Comparison of ENCODE assay signal across 27 cellular contexts in the genomic region with DNA sequence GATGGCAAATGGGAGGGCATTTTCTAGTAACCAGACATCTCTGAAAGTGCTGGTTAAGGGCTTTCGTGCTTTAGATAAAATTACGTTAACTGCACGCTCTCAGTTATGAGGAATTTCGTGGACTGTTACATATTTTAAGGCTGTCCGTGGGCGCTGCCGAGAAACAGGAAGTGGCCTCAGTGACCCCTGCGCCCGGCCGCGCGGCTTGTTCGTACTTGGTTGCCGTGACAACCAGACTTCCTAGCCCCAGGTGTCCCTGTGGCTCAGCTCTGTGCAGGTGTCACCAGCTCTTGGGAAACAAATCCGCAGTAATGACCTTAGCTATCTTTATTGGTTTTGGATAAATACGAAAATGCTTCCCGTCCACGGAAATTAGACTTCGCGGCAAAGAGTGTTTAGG. TPM values are rescaled to one million over a fixed set of nuclear protein-coding genes. Genes with fewer than 3 reads are reported as not detected.
A peak's percentile ranks its signal among the peaks of the same experiment; 100 is the strongest.
DNase-seq lines count a peak whose midpoint lies in the region; ATAC-seq, FAIRE-seq and TF ChIP-seq lines count a peak whose summit lies in the region.
"Had no signal": no experiment of that assay in that cellular context is flagged by ENCODE, and none has a peak within 500 bp of the region (broad histone marks: within the 10 kb centered on the region; RNA-seq: fewer than 3 reads in every experiment).

No MANE protein-coding gene starts in this region.

- no peak overlapping the region for H2AFZ ChIP-seq in smooth muscle cell (ENCODE audit: low read depth)

- no peak overlapping the region for H3K9ac ChIP-seq in smooth muscle cell (ENCODE audit: low read depth)

- H3K4me3 ChIP-seq in pancreas = no peak overlapping the region
- H3K4me3 ChIP-seq in smooth muscle cell = no peak overlapping the region
- H3K4me3 ChIP-seq: breast epithelium, psoas muscle, SK-N-MC, spleen, thoracic aorta had no signal

- H3K9me3 ChIP-seq in pancreas = no peaks in the 10 kb centered on the region
- H3K9me3 ChIP-seq in smooth muscle cell (replicated peaks; ENCODE audit: low read depth) = no peaks in the 10 kb centered on the region
- H3K9me3 ChIP-seq: breast epithelium, psoas muscle, thoracic aorta had no signal

- peaks cover 15% of the 10 kb centered on the region for H3F3A ChIP-seq in smooth muscle cell (ENCODE audit: low read depth)

- peaks cover 8% of the 10 kb centered on the region for H3K27me3 Mint-ChIP-seq in glutamatergic neuron (ENCODE audit: unreplicated experiment)
- no peaks in the 10 kb centered on the region for H3K27me3 Mint-ChIP-seq in activated T-helper 1 cell treated with anti-CD3 and anti-CD28 coated beads, Interleukin-12 subunit alpha, Interleukin-12 subunit beta, Interleukin-2, Interleukin-4 antibody, amounts not matched to agents 30 ng/mL and 10 ng/mL and 1 ng/mL, durations not matched to agents 14 hours and 24 hours and 36 hours (ENCODE audit: insufficient read depth)
- H3K27me3 Mint-ChIP-seq: activated CD4-positive, alpha-beta memory T cell treated with anti-CD3 and anti-CD28 coated beads, Interleukin-2, amount 10 ng/mL, durations not matched to agents 7 days and 5 days; dendritic cell treated with granulocyte-macrophage colony-stimulating factor and Interleukin-4, amounts not matched to agents 40 ng/mL and 50 ng/mL, for 4 days; naive thymus-derived CD4-positive, alpha-beta T cell; T-helper 17 cell had no signal

- TF ChIP-seq CTCF in glutamatergic neuron (IDR thresholded peaks at IDR 0.05; ENCODE audit: partially characterized antibody, unreplicated experiment) = no peak
- no peak for TF ChIP-seq CTCF in pancreas (IDR thresholded peaks at IDR 0.05)
- no peak for TF ChIP-seq CTCF in smooth muscle cell (IDR thresholded peaks at IDR 0.05; ENCODE audit: borderline replicate concordance, insufficient read depth, poor library complexity, severe bottlenecking)

- H3K4me1 ChIP-seq in pancreas = peaks cover 0 to 4% (median 0%) of the 10 kb centered on the region in 3 donors
- peaks cover 6% of the 10 kb centered on the region for H3K4me1 ChIP-seq in smooth muscle cell (ENCODE audit: low read depth)
- H3K4me1 ChIP-seq: breast epithelium, psoas muscle had no signal

- H4K20me1 ChIP-seq in smooth muscle cell (ENCODE audit: low read depth) = no peaks in the 10 kb centered on the region

- H3K79me2 ChIP-seq in smooth muscle cell (ENCODE audit: low read depth) = peaks cover 2% of the 10 kb centered on the region

- H3K27me3 ChIP-seq in pancreas (no peaks in the 10 kb centered on the region), smooth muscle cell (ENCODE audit: low read depth) (no peaks in the 10 kb centered on the region)
- H3K27me3 ChIP-seq: breast epithelium, spleen had no signal

- H3K4me2 ChIP-seq in smooth muscle cell = no peak overlapping the region

- H3K36me3 Mint-ChIP-seq in glutamatergic neuron (ENCODE audit: unreplicated experiment) = peaks cover 12% of the 10 kb centered on the region
- peaks cover 4% of the 10 kb centered on the region for H3K36me3 Mint-ChIP-seq in activated T-helper 1 cell treated with anti-CD3 and anti-CD28 coated beads, Interleukin-12 subunit alpha, Interleukin-12 subunit beta, Interleukin-2, Interleukin-4 antibody, amounts not matched to agents 30 ng/mL and 10 ng/mL and 1 ng/mL, durations not matched to agents 14 hours and 24 hours and 36 hours (ENCODE audit: low read depth)

- intact Hi-C loops in pancreas (cut with DNase I) = no loop called here
- intact Hi-C loops in activated T-helper 1 cell treated with anti-CD3 and anti-CD28 coated beads, Interleukin-12 subunit alpha, Interleukin-12 subunit beta, Interleukin-2, Interleukin-4 antibody, amounts not matched to agents 30 ng/mL and 10 ng/mL and 1 ng/mL, durations not matched to agents 14 hours and 24 hours and 36 hours (cut with micrococcal nuclease) = no loop called here

- H3K36me3 ChIP-seq in pancreas (no peaks in the 10 kb centered on the region), smooth muscle cell (ENCODE audit: low read depth) (no peaks in the 10 kb centered on the region)

- FAIRE-seq in pancreas (lab: Jason Lieb, UNC) = no peak
- FAIRE-seq: GM12891, HTR-8/SVneo had no signal

- H3K27ac ChIP-seq in pancreas (no peak overlapping the region), smooth muscle cell (ENCODE audit: low read depth) (no peak overlapping the region)
- H3K27ac ChIP-seq: breast epithelium, psoas muscle, SK-N-MC, thoracic aorta had no signal

- peak; percentile 28 for DNase-seq in DMS79 treated with DMSO at 0.1 percent for 48 hours (lab: John Stamatoyannopoulos, UW)
- DNase-seq in NCI-H774 (lab: John Stamatoyannopoulos, UW) = peak; percentile 51
- DNase-seq in glutamatergic neuron = no peak
- peak in 1 of 6 donors; percentile 25 for DNase-seq in pancreas
- no peak for DNase-seq in NCI-H2227 (lab: John Stamatoyannopoulos, UW; ENCODE audit: unreplicated experiment)
- no peak for DNase-seq in smooth muscle cell (lab: John Stamatoyannopoulos, UW; ENCODE audit: unreplicated experiment)
- DNase-seq in activated T-helper 1 cell treated with anti-CD3 and anti-CD28 coated beads, Interleukin-12 subunit alpha, Interleukin-12 subunit beta, Interleukin-2, Interleukin-4 antibody, amounts not matched to agents 30 ng/mL and 10 ng/mL and 1 ng/mL, durations not matched to agents 14 hours and 24 hours and 36 hours (ENCODE audit: low spot score) = no peak
- DNase-seq: activated CD4-positive, alpha-beta memory T cell treated with anti-CD3 and anti-CD28 coated beads, Interleukin-2, amount 10 ng/mL, durations not matched to agents 7 days and 5 days; activated gamma-delta T cell treated with Interleukin-2 at 50 U/mL for 16 hours; CD8-positive, alpha-beta T cell; Karpas-422; MV-4-11; naive thymus-derived CD4-positive, alpha-beta T cell; NCI-H2029; NCI-H510A; spleen; stimulated activated CD4-positive, alpha-beta T cell treated with anti-CD3 and anti-CD28 coated beads, Interleukin-4, amount 100 ng/mL, for 1 hour; stimulated activated naive CD4-positive, alpha-beta T cell; T-helper 17 cell had no signal

- H3K9me3 Mint-ChIP-seq in glutamatergic neuron (ENCODE audit: unreplicated experiment) = peaks cover 16% of the 10 kb centered on the region
- no peaks in the 10 kb centered on the region for H3K9me3 Mint-ChIP-seq in activated T-helper 1 cell treated with anti-CD3 and anti-CD28 coated beads, Interleukin-12 subunit alpha, Interleukin-12 subunit beta, Interleukin-2, Interleukin-4 antibody, amounts not matched to agents 30 ng/mL and 10 ng/mL and 1 ng/mL, durations not matched to agents 14 hours and 24 hours and 36 hours
- H3K9me3 Mint-ChIP-seq: CD8-positive, alpha-beta T cell; naive thymus-derived CD4-positive, alpha-beta T cell had no signal

- peak overlapping the region; percentile 16 for H3K4me3 Mint-ChIP-seq in glutamatergic neuron (ENCODE audit: unreplicated experiment)
- H3K4me3 Mint-ChIP-seq in activated T-helper 1 cell treated with anti-CD3 and anti-CD28 coated beads, Interleukin-12 subunit alpha, Interleukin-12 subunit beta, Interleukin-2, Interleukin-4 antibody, amounts not matched to agents 30 ng/mL and 10 ng/mL and 1 ng/mL, durations not matched to agents 14 hours and 24 hours and 36 hours = no peak overlapping the region
- H3K4me3 Mint-ChIP-seq: activated CD4-positive, alpha-beta memory T cell treated with anti-CD3 and anti-CD28 coated beads, Interleukin-2, amount 10 ng/mL, durations not matched to agents 7 days and 5 days; CD8-positive, alpha-beta T cell; dendritic cell treated with granulocyte-macrophage colony-stimulating factor and Interleukin-4, amounts not matched to agents 40 ng/mL and 50 ng/mL, for 4 days; naive thymus-derived CD4-positive, alpha-beta T cell; T-helper 17 cell had no signal

- no peak overlapping the region for H3K27ac Mint-ChIP-seq in glutamatergic neuron (ENCODE audit: unreplicated experiment)
- H3K27ac Mint-ChIP-seq in activated T-helper 1 cell treated with anti-CD3 and anti-CD28 coated beads, Interleukin-12 subunit alpha, Interleukin-12 subunit beta, Interleukin-2, Interleukin-4 antibody, amounts not matched to agents 30 ng/mL and 10 ng/mL and 1 ng/mL, durations not matched to agents 14 hours and 24 hours and 36 hours = no peak overlapping the region
- H3K27ac Mint-ChIP-seq: activated CD4-positive, alpha-beta memory T cell treated with anti-CD3 and anti-CD28 coated beads, Interleukin-2, amount 10 ng/mL, durations not matched to agents 7 days and 5 days; CD8-positive, alpha-beta T cell; dendritic cell treated with granulocyte-macrophage colony-stimulating factor and Interleukin-4, amounts not matched to agents 40 ng/mL and 50 ng/mL, for 4 days; naive thymus-derived CD4-positive, alpha-beta T cell; T-helper 17 cell had no signal

- ATAC-seq in pancreas = peak in 3 of 4 donors; percentile 12 to 46 (median 42)
- ATAC-seq: CD8-positive, alpha-beta T cell; left lobe of liver; naive thymus-derived CD4-positive, alpha-beta T cell; psoas muscle; T-helper 17 cell had no signal

- WGBS in pancreas, 2 donors = 78 to 84% methylated on average over 20 of the region's 20 CpGs
- WGBS in smooth muscle cell (ENCODE audit: low lambda C conversion rate) = 85% methylated on average over 20 of the region's 20 CpGs

- H3K4me1 Mint-ChIP-seq in glutamatergic neuron (ENCODE audit: low read depth, unreplicated experiment) = peaks cover 25% of the 10 kb centered on the region
- H3K4me1 Mint-ChIP-seq in activated T-helper 1 cell treated with anti-CD3 and anti-CD28 coated beads, Interleukin-12 subunit alpha, Interleukin-12 subunit beta, Interleukin-2, Interleukin-4 antibody, amounts not matched to agents 30 ng/mL and 10 ng/mL and 1 ng/mL, durations not matched to agents 14 hours and 24 hours and 36 hours (ENCODE audit: low read depth) = no peaks in the 10 kb centered on the region
- H3K4me1 Mint-ChIP-seq: activated CD4-positive, alpha-beta memory T cell treated with anti-CD3 and anti-CD28 coated beads, Interleukin-2, amount 10 ng/mL, durations not matched to agents 7 days and 5 days had no signal

RNA-seq across cellular contexts. Expression of a gene that starts 52.7 kb away (rescaled TPM):
- total RNA-seq in glutamatergic neuron (ENCODE audit: unreplicated experiment) (17.4 TPM), pancreas (10 to 100 TPM in 4 of 6 donors, 1 to 10 TPM in 2; 9.3 to 17.6 (median 15.4) TPM), smooth muscle cell (17.1 and 25.3 TPM in 2 replicates)
- polyA plus RNA-seq in pancreas (10 to 100 TPM; 48.3 to 64.6 TPM), smooth muscle cell (29.8 and 33.2 TPM in 2 replicates)
- 6.8 and 10.4 TPM in 2 replicates for total RNA-seq in activated T-helper 1 cell treated with anti-CD3 and anti-CD28 coated beads, Interleukin-12 subunit alpha, Interleukin-12 subunit beta, Interleukin-2, Interleukin-4 antibody, amounts not matched to agents 30 ng/mL and 10 ng/mL and 1 ng/mL, durations not matched to agents 14 hours and 24 hours and 36 hours

Comparison
In these comparisons a context has a peak if more than half of its experiments do, and no peak if none do; other contexts are left out.
1. DNase-seq: peak in DMS79 treated with DMSO at 0.1 percent for 48 hours (single experiment) and NCI-H774 (single experiment); none in glutamatergic neuron (single experiment), NCI-H2227 (single experiment), smooth muscle cell (single experiment) and activated T-helper 1 cell treated with anti-CD3 and anti-CD28 coated beads, Interleukin-12 subunit alpha, Interleukin-12 subunit beta, Interleukin-2, Interleukin-4 antibody, amounts not matched to agents 30 ng/mL and 10 ng/mL and 1 ng/mL, durations not matched to agents 14 hours and 24 hours and 36 hours (single experiment).